ENCODE assay signal across 1 cellular context in the genomic region with DNA sequence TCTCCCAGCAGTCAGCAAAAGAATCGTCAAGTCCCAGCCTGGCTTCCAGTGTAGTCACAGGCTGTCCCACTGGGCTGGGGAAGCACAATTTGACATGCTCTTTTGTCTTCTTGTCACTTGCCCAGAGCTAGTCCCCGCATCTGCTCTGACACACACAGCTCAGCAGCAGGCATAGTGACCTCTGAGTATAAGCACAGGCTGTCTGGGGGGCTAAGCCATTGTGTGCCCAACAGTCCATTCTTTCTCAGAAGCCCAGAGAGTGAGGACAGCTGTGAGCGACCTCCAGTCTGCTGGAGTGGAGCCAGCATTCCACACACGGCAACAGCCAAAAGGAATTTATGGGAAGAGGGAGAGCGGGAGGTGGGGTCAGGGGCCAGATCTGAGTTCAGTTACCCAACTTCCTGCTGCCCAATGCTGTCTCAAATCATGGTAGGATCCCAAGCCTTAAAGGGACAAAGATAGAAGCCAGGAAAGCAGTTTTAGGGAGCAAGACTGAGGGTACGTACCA.
TF ChIP-seq lines count a peak whose summit lies in the region.

No MANE protein-coding gene starts in this region.

TF ChIP-seq in HepG2, 621 proteins besides CTCF, POLR2A, EP300 and RAD21 (continued from another document and continues in another):
- TF ChIP-seq, protein P1, sequence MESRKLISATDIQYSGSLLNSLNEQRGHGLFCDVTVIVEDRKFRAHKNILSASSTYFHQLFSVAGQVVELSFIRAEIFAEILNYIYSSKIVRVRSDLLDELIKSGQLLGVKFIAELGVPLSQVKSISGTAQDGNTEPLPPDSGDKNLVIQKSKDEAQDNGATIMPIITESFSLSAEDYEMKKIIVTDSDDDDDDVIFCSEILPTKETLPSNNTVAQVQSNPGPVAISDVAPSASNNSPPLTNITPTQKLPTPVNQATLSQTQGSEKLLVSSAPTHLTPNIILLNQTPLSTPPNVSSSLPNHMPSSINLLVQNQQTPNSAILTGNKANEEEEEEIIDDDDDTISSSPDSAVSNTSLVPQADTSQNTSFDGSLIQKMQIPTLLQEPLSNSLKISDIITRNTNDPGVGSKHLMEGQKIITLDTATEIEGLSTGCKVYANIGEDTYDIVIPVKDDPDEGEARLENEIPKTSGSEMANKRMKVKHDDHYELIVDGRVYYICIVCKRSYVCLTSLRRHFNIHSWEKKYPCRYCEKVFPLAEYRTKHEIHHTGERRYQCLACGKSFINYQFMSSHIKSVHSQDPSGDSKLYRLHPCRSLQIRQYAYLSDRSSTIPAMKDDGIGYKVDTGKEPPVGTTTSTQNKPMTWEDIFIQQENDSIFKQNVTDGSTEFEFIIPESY (CRISPR knock-in tag; IDR thresholded peaks at IDR 0.05), result no peak
- TF ChIP-seq ZSCAN9 (CRISPR knock-in tag; IDR thresholded peaks at IDR 0.05; ENCODE audit: borderline replicate concordance), result 0 out of 2 replicates have a peak, but pooled peaks have one; percentile 22
- TF ChIP-seq HNRNPL (IDR thresholded peaks at IDR 0.05; ENCODE audit: low read depth, low read length), result no peak
- no peak for TF ChIP-seq SOX6 (IDR thresholded peaks at IDR 0.05)
- TF ChIP-seq SOX6 (CRISPR knock-in tag; IDR thresholded peaks at IDR 0.05), result peak; percentile 64
- TF ChIP-seq, protein P2, sequence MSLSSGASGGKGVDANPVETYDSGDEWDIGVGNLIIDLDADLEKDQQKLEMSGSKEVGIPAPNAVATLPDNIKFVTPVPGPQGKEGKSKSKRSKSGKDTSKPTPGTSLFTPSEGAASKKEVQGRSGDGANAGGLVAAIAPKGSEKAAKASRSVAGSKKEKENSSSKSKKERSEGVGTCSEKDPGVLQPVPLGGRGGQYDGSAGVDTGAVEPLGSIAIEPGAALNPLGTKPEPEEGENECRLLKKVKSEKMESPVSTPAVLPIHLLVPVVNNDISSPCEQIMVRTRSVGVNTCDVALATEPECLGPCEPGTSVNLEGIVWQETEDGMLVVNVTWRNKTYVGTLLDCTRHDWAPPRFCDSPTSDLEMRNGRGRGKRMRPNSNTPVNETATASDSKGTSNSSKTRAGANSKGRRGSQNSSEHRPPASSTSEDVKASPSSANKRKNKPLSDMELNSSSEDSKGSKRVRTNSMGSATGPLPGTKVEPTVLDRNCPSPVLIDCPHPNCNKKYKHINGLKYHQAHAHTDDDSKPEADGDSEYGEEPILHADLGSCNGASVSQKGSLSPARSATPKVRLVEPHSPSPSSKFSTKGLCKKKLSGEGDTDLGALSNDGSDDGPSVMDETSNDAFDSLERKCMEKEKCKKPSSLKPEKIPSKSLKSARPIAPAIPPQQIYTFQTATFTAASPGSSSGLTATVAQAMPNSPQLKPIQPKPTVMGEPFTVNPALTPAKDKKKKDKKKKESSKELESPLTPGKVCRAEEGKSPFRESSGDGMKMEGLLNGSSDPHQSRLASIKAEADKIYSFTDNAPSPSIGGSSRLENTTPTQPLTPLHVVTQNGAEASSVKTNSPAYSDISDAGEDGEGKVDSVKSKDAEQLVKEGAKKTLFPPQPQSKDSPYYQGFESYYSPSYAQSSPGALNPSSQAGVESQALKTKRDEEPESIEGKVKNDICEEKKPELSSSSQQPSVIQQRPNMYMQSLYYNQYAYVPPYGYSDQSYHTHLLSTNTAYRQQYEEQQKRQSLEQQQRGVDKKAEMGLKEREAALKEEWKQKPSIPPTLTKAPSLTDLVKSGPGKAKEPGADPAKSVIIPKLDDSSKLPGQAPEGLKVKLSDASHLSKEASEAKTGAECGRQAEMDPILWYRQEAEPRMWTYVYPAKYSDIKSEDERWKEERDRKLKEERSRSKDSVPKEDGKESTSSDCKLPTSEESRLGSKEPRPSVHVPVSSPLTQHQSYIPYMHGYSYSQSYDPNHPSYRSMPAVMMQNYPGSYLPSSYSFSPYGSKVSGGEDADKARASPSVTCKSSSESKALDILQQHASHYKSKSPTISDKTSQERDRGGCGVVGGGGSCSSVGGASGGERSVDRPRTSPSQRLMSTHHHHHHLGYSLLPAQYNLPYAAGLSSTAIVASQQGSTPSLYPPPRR (CRISPR knock-in tag; IDR thresholded peaks at IDR 0.05; ENCODE audit: borderline replicate concordance), result no peak
- TF ChIP-seq KLF16 (CRISPR knock-in tag; IDR thresholded peaks at IDR 0.05), result peak in 1 of 2 experiments; percentile 56; a peak in 1 of 4 replicates
- no peak for TF ChIP-seq ZFP1 (CRISPR knock-in tag; IDR thresholded peaks at IDR 0.05)
- TF ChIP-seq, protein P3, sequence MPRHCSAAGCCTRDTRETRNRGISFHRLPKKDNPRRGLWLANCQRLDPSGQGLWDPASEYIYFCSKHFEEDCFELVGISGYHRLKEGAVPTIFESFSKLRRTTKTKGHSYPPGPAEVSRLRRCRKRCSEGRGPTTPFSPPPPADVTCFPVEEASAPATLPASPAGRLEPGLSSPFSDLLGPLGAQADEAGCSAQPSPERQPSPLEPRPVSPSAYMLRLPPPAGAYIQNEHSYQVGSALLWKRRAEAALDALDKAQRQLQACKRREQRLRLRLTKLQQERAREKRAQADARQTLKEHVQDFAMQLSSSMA (CRISPR knock-in tag; IDR thresholded peaks at IDR 0.05), result no peak
- TF ChIP-seq, protein P4, sequence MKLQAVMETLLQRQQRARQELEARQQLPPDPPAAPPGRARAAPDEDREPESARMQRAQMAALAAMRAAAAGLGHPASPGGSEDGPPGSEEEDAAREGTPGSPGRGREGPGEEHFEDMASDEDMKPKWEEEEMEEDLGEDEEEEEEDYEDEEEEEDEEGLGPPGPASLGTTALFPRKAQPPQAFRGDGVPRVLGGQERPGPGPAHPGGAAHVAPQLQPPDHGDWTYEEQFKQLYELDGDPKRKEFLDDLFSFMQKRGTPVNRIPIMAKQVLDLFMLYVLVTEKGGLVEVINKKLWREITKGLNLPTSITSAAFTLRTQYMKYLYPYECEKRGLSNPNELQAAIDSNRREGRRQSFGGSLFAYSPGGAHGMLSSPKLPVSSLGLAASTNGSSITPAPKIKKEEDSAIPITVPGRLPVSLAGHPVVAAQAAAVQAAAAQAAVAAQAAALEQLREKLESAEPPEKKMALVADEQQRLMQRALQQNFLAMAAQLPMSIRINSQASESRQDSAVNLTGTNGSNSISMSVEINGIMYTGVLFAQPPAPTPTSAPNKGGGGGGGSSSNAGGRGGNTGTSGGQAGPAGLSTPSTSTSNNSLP (IDR thresholded peaks at IDR 0.05; ENCODE audit: low read depth, low read length), result peak; percentile 29; the same call in 1 of the 2 replicates
- no peak for TF ChIP-seq ZNF260 (CRISPR knock-in tag; IDR thresholded peaks at IDR 0.05; ENCODE audit: borderline replicate concordance, low read depth)
- 0 out of 2 replicates have a peak, but pooled peaks have one; percentile 26 for TF ChIP-seq SP140L (CRISPR knock-in tag; IDR thresholded peaks at IDR 0.05; ENCODE audit: borderline replicate concordance)
- peak; percentile 42; the same call in 1 of the 2 replicates for TF ChIP-seq ZMYM2 (CRISPR knock-in tag; IDR thresholded peaks at IDR 0.05)
- TF ChIP-seq, protein P5, sequence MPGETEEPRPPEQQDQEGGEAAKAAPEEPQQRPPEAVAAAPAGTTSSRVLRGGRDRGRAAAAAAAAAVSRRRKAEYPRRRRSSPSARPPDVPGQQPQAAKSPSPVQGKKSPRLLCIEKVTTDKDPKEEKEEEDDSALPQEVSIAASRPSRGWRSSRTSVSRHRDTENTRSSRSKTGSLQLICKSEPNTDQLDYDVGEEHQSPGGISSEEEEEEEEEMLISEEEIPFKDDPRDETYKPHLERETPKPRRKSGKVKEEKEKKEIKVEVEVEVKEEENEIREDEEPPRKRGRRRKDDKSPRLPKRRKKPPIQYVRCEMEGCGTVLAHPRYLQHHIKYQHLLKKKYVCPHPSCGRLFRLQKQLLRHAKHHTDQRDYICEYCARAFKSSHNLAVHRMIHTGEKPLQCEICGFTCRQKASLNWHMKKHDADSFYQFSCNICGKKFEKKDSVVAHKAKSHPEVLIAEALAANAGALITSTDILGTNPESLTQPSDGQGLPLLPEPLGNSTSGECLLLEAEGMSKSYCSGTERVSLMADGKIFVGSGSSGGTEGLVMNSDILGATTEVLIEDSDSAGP (CRISPR knock-in tag; IDR thresholded peaks at IDR 0.05; ENCODE audit: borderline replicate concordance), result peak; percentile 89
- TF ChIP-seq ZNF775 (CRISPR knock-in tag; IDR thresholded peaks at IDR 0.05; ENCODE audit: borderline replicate concordance), result no peak
- TF ChIP-seq ZNF460 (CRISPR knock-in tag; IDR thresholded peaks at IDR 0.05; ENCODE audit: borderline replicate concordance), result no peak
- no peak for TF ChIP-seq ZNF616 (CRISPR knock-in tag; IDR thresholded peaks at IDR 0.05; ENCODE audit: low read depth)
- TF ChIP-seq CEBPG (CRISPR knock-in tag; IDR thresholded peaks at IDR 0.05), result peak; percentile 78
- TF ChIP-seq ZNF547 (CRISPR knock-in tag; IDR thresholded peaks at IDR 0.05), result no peak
- TF ChIP-seq ETV5 (CRISPR knock-in tag; IDR thresholded peaks at IDR 0.05; ENCODE audit: borderline replicate concordance), result peak; percentile 70
- TF ChIP-seq MAFF (IDR thresholded peaks at IDR 0.05; ENCODE audit: low read depth, low read length), result no peak
- peak; percentile 32; the same call in 1 of the 2 replicates for TF ChIP-seq KDM2A (CRISPR knock-in tag; IDR thresholded peaks at IDR 0.05; ENCODE audit: borderline replicate concordance, low read depth)
- peak; percentile 71 for TF ChIP-seq RARA (CRISPR knock-in tag; IDR thresholded peaks at IDR 0.05)
- no peak for TF ChIP-seq THYN1 (CRISPR knock-in tag; IDR thresholded peaks at IDR 0.05; ENCODE audit: borderline replicate concordance, low read depth)
- TF ChIP-seq AHR (CRISPR knock-in tag; IDR thresholded peaks at IDR 0.05), result 0 out of 2 replicates have a peak, but pooled peaks have one; percentile 25
- TF ChIP-seq KLF9 (CRISPR knock-in tag; IDR thresholded peaks at IDR 0.05; ENCODE audit: low read depth), result no peak
- peak; percentile 27; the same call in 1 of the 2 replicates for TF ChIP-seq NCOR1 (IDR thresholded peaks at IDR 0.05; ENCODE audit: borderline replicate concordance, low read length)
- TF ChIP-seq, protein P6, sequence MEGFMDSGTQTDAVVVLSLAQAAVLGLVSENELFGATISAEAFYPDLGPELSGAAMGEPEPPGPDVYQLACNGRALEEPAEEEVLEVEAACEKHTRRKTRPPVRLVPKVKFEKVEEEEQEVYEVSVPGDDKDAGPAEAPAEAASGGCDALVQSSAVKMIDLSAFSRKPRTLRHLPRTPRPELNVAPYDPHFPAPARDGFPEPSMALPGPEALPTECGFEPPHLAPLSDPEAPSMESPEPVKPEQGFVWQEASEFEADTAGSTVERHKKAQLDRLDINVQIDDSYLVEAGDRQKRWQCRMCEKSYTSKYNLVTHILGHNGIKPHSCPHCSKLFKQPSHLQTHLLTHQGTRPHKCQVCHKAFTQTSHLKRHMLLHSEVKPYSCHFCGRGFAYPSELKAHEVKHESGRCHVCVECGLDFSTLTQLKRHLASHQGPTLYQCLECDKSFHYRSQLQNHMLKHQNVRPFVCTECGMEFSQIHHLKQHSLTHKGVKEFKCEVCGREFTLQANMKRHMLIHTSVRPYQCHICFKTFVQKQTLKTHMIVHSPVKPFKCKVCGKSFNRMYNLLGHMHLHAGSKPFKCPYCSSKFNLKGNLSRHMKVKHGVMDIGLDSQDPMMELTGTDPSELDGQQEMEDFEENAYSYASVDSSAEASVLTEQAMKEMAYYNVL (CRISPR knock-in tag; IDR thresholded peaks at IDR 0.05; ENCODE audit: borderline replicate concordance), result peak; percentile 50; the same call in 1 of the 2 replicates
- no peak for TF ChIP-seq ZNF7 (CRISPR knock-in tag; IDR thresholded peaks at IDR 0.05)
- TF ChIP-seq, protein P7, sequence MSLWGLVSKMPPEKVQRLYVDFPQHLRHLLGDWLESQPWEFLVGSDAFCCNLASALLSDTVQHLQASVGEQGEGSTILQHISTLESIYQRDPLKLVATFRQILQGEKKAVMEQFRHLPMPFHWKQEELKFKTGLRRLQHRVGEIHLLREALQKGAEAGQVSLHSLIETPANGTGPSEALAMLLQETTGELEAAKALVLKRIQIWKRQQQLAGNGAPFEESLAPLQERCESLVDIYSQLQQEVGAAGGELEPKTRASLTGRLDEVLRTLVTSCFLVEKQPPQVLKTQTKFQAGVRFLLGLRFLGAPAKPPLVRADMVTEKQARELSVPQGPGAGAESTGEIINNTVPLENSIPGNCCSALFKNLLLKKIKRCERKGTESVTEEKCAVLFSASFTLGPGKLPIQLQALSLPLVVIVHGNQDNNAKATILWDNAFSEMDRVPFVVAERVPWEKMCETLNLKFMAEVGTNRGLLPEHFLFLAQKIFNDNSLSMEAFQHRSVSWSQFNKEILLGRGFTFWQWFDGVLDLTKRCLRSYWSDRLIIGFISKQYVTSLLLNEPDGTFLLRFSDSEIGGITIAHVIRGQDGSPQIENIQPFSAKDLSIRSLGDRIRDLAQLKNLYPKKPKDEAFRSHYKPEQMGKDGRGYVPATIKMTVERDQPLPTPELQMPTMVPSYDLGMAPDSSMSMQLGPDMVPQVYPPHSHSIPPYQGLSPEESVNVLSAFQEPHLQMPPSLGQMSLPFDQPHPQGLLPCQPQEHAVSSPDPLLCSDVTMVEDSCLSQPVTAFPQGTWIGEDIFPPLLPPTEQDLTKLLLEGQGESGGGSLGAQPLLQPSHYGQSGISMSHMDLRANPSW (CRISPR knock-in tag; IDR thresholded peaks at IDR 0.05; ENCODE audit: borderline replicate concordance), result no peak
- TF ChIP-seq, protein P8, sequence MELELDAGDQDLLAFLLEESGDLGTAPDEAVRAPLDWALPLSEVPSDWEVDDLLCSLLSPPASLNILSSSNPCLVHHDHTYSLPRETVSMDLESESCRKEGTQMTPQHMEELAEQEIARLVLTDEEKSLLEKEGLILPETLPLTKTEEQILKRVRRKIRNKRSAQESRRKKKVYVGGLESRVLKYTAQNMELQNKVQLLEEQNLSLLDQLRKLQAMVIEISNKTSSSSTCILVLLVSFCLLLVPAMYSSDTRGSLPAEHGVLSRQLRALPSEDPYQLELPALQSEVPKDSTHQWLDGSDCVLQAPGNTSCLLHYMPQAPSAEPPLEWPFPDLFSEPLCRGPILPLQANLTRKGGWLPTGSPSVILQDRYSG (CRISPR knock-in tag; IDR thresholded peaks at IDR 0.05), result no peak
- no peak for TF ChIP-seq DPF2 (CRISPR knock-in tag; IDR thresholded peaks at IDR 0.05; ENCODE audit: borderline replicate concordance, low read depth)
- no peak for TF ChIP-seq ZNF660 (CRISPR knock-in tag; IDR thresholded peaks at IDR 0.05; ENCODE audit: borderline replicate concordance, low read depth)
- TF ChIP-seq MED1 (CRISPR knock-in tag; IDR thresholded peaks at IDR 0.05), result 0 out of 2 replicates have a peak, but pooled peaks have one; percentile 39
- TF ChIP-seq ZNF292 (CRISPR knock-in tag; IDR thresholded peaks at IDR 0.05; ENCODE audit: borderline replicate concordance, low read depth), result peak; percentile 86
- no peak for TF ChIP-seq ZNF33B (CRISPR knock-in tag; IDR thresholded peaks at IDR 0.05)
- no peak for TF ChIP-seq KDM5A (IDR thresholded peaks at IDR 0.05; ENCODE audit: borderline replicate concordance, low read length)
- TF ChIP-seq ATF7-NPFF (CRISPR knock-in tag; IDR thresholded peaks at IDR 0.05; ENCODE audit: low read depth), result no peak
- TF ChIP-seq CCDC6 (CRISPR knock-in tag; IDR thresholded peaks at IDR 0.05), result no peak
- no peak for TF ChIP-seq GPN1 (CRISPR knock-in tag; IDR thresholded peaks at IDR 0.05; ENCODE audit: borderline replicate concordance)
- TF ChIP-seq, protein P9, sequence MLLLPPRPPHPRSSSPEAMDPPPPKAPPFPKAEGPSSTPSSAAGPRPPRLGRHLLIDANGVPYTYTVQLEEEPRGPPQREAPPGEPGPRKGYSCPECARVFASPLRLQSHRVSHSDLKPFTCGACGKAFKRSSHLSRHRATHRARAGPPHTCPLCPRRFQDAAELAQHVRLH (CRISPR knock-in tag; IDR thresholded peaks at IDR 0.05; ENCODE audit: borderline replicate concordance, low read depth), result no peak
- TF ChIP-seq GLI4 (CRISPR knock-in tag; IDR thresholded peaks at IDR 0.05; ENCODE audit: borderline replicate concordance), result no peak
